17 cellular contexts compared by ENCODE assay signal in genomic region chr3:10285307-10285706, GRCh38. TPM values are rescaled to one million over a fixed set of nuclear protein-coding genes. Genes with fewer than 3 reads are reported as not detected.
DNase-seq lines count a peak whose midpoint lies in the region; ATAC-seq and TF ChIP-seq lines count a peak whose summit lies in the region.
"Had no signal": no experiment of that assay in that cellular context is flagged by ENCODE, and none has a peak within 500 bp of the region (broad histone marks: within the 10 kb centered on the region; RNA-seq: fewer than 3 reads in every experiment).

No MANE protein-coding gene starts in this region.

- no peaks in the 10 kb centered on the region for H3K9me3 ChIP-seq in CD8-positive, alpha-beta T cell (ENCODE audit: low read length)
- no peaks in the 10 kb centered on the region for H3K9me3 ChIP-seq in Peyer's patch
- H3K9me3 ChIP-seq: esophagus squamous epithelium, SJCRH30, spleen had no signal

- peak overlapping the region; percentile 51 for H3K27ac Mint-ChIP-seq in activated CD8-positive, alpha-beta T cell treated with anti-CD3 and anti-CD28 coated beads for 36 hours
- no peak overlapping the region for H3K27ac Mint-ChIP-seq in activated CD8-positive, alpha-beta T cell treated with anti-CD3 and anti-CD28 coated beads, Interleukin-2, amount 10 ng/mL, durations not matched to agents 7 days and 5 days
- H3K27ac Mint-ChIP-seq in CD8-positive, alpha-beta T cell: peak overlapping the region; percentile 56
- peak overlapping the region; percentile 28 to 94 (median 87) for H3K27ac Mint-ChIP-seq in brain
- H3K27ac Mint-ChIP-seq in natural killer cell treated with Interleukin-12 subunit alpha and Interleukin-12 subunit beta and Interleukin-15 and Interleukin-18, amount 100 ng/mL, for 72 hours: peak overlapping the region; percentile 71 to 81

- H3K36me3 Mint-ChIP-seq in activated CD8-positive, alpha-beta T cell treated with anti-CD3 and anti-CD28 coated beads for 36 hours (ENCODE audit: low read depth): peaks cover 41% of the 10 kb centered on the region
- peaks cover 42% of the 10 kb centered on the region for H3K36me3 Mint-ChIP-seq in activated CD8-positive, alpha-beta T cell treated with anti-CD3 and anti-CD28 coated beads, Interleukin-2, amount 10 ng/mL, durations not matched to agents 7 days and 5 days (ENCODE audit: low read depth)
- H3K36me3 Mint-ChIP-seq in CD8-positive, alpha-beta T cell: peaks cover 57% of the 10 kb centered on the region
- H3K36me3 Mint-ChIP-seq in brain: peaks cover 12% of the 10 kb centered on the region
- peaks cover 11% of the 10 kb centered on the region for H3K36me3 Mint-ChIP-seq in natural killer cell treated with Interleukin-12 subunit alpha and Interleukin-12 subunit beta and Interleukin-15 and Interleukin-18, amount 100 ng/mL, for 72 hours

- intact Hi-C loops in activated CD8-positive, alpha-beta T cell treated with anti-CD3 and anti-CD28 coated beads for 36 hours (cut with micrococcal nuclease): no loop called here
- intact Hi-C loops in CD8-positive, alpha-beta T cell (cut with DNase I, micrococcal nuclease): loop anchor here (5.0 to 10.0 kb wide), 2 partner anchors 303 to 351 kb away; partner anchors contain the start of gene CRELD1 (in 1 of the 2)
- intact Hi-C loops in Right ventricle myocardium inferior (cut with DNase I): no loop called here

- no peak for ATAC-seq in activated CD8-positive, alpha-beta T cell treated with anti-CD3 and anti-CD28 coated beads for 36 hours
- no peak for ATAC-seq in activated CD8-positive, alpha-beta T cell treated with anti-CD3 and anti-CD28 coated beads, Interleukin-2, amount 10 ng/mL, durations not matched to agents 7 days and 5 days
- ATAC-seq in CD8-positive, alpha-beta T cell: no peak
- no peak for ATAC-seq in natural killer cell treated with Interleukin-12 subunit alpha and Interleukin-12 subunit beta and Interleukin-15 and Interleukin-18, amount 100 ng/mL, for 72 hours
- ATAC-seq in Right ventricle myocardium inferior: no peak
- no peak for ATAC-seq in GM21390 (IDR thresholded peaks at IDR 0.05; ENCODE audit: unreplicated experiment)
- ATAC-seq: left cardiac atrium had no signal

- H3K4me1 ChIP-seq in CD8-positive, alpha-beta T cell (ENCODE audit: insufficient read depth, low read length): peaks cover 13% of the 10 kb centered on the region
- no peaks in the 10 kb centered on the region for H3K4me1 ChIP-seq in Peyer's patch
- H3K4me1 ChIP-seq: SJCRH30 had no signal

- TF ChIP-seq CTCF in activated CD8-positive, alpha-beta T cell treated with anti-CD3 and anti-CD28 coated beads for 36 hours (IDR thresholded peaks at IDR 0.05): no peak
- TF ChIP-seq CTCF in CD8-positive, alpha-beta T cell (IDR thresholded peaks at IDR 0.05): no peak
- TF ChIP-seq CTCF in brain (conservative IDR thresholded peaks at IDR 0.05) (no peak), Peyer's patch (IDR thresholded peaks at IDR 0.05) (no peak)

- POLR2A ChIA-PET in activated CD8-positive, alpha-beta T cell treated with anti-CD3 and anti-CD28 coated beads for 36 hours (lab: Charles Lee): interaction anchor here (1.1 to 3.4 kb wide), 4 partner anchors 8 to 118 kb away, joined by 3 to 11 read pairs (median 6); partner anchors contain the start of genes GHRL, SEC13 and TATDN2
- POLR2A ChIA-PET in activated CD8-positive, alpha-beta T cell treated with anti-CD3 and anti-CD28 coated beads, Interleukin-2, amount 10 ng/mL, durations not matched to agents 7 days and 5 days (lab: Charles Lee): interaction anchor here (0.5 to 2.4 kb wide), 3 partner anchors 35 to 507 kb away, joined by 3 to 8 read pairs (median 4); partner anchors contain the start of gene SEC13
- POLR2A ChIA-PET in CD8-positive, alpha-beta T cell (lab: Charles Lee): interaction anchor here (0.7 kb wide), 1 partner anchor 16 kb away, joined by 3 read pairs; no protein-coding TSS in a partner anchor

- H3K9me3 Mint-ChIP-seq in activated CD8-positive, alpha-beta T cell treated with anti-CD3 and anti-CD28 coated beads for 36 hours: no peaks in the 10 kb centered on the region
- no peaks in the 10 kb centered on the region for H3K9me3 Mint-ChIP-seq in activated CD8-positive, alpha-beta T cell treated with anti-CD3 and anti-CD28 coated beads, Interleukin-2, amount 10 ng/mL, durations not matched to agents 7 days and 5 days (ENCODE audit: insufficient read depth)
- no peaks in the 10 kb centered on the region for H3K9me3 Mint-ChIP-seq in CD8-positive, alpha-beta T cell
- H3K9me3 Mint-ChIP-seq in brain: no peaks in the 10 kb centered on the region
- no peaks in the 10 kb centered on the region for H3K9me3 Mint-ChIP-seq in natural killer cell treated with Interleukin-12 subunit alpha and Interleukin-12 subunit beta and Interleukin-15 and Interleukin-18, amount 100 ng/mL, for 72 hours

- H3K4me3 Mint-ChIP-seq in activated CD8-positive, alpha-beta T cell treated with anti-CD3 and anti-CD28 coated beads for 36 hours: no peak overlapping the region
- no peak overlapping the region for H3K4me3 Mint-ChIP-seq in activated CD8-positive, alpha-beta T cell treated with anti-CD3 and anti-CD28 coated beads, Interleukin-2, amount 10 ng/mL, durations not matched to agents 7 days and 5 days
- no peak overlapping the region for H3K4me3 Mint-ChIP-seq in CD8-positive, alpha-beta T cell
- H3K4me3 Mint-ChIP-seq in brain: no peak overlapping the region
- H3K4me3 Mint-ChIP-seq in natural killer cell treated with Interleukin-12 subunit alpha and Interleukin-12 subunit beta and Interleukin-15 and Interleukin-18, amount 100 ng/mL, for 72 hours: no peak overlapping the region

- no peak for TF ChIP-seq POLR2A in Peyer's patch (IDR thresholded peaks at IDR 0.05)

- H3K4me1 Mint-ChIP-seq in activated CD8-positive, alpha-beta T cell treated with anti-CD3 and anti-CD28 coated beads for 36 hours (ENCODE audit: low read depth): peaks cover 42% of the 10 kb centered on the region
- peaks cover 15% of the 10 kb centered on the region for H3K4me1 Mint-ChIP-seq in activated CD8-positive, alpha-beta T cell treated with anti-CD3 and anti-CD28 coated beads, Interleukin-2, amount 10 ng/mL, durations not matched to agents 7 days and 5 days (ENCODE audit: low read depth)
- H3K4me1 Mint-ChIP-seq in CD8-positive, alpha-beta T cell (ENCODE audit: low read depth): peaks cover 20% of the 10 kb centered on the region
- peaks cover 34% of the 10 kb centered on the region for H3K4me1 Mint-ChIP-seq in brain
- peaks cover 15 to 31% of the 10 kb centered on the region in 2 donors for H3K4me1 Mint-ChIP-seq in natural killer cell treated with Interleukin-12 subunit alpha and Interleukin-12 subunit beta and Interleukin-15 and Interleukin-18, amount 100 ng/mL, for 72 hours (ENCODE audit: low read depth in 2 of 2)

- H3K27me3 ChIP-seq in CD8-positive, alpha-beta T cell (ENCODE audit: insufficient read depth, low read length): no peaks in the 10 kb centered on the region
- H3K27me3 ChIP-seq in Peyer's patch: no peaks in the 10 kb centered on the region
- H3K27me3 ChIP-seq: esophagus squamous epithelium, SJCRH30, spleen had no signal

- no peak overlapping the region for H3K4me3 ChIP-seq in CD8-positive, alpha-beta T cell (ENCODE audit: low read depth, low read length)
- no peak overlapping the region for H3K4me3 ChIP-seq in Peyer's patch
- H3K4me3 ChIP-seq: esophagus squamous epithelium, SJCRH30, spleen had no signal

- DNase-seq in activated CD8-positive, alpha-beta T cell treated with anti-CD3 and anti-CD28 coated beads for 36 hours: no peak
- no peak for DNase-seq in activated CD8-positive, alpha-beta T cell treated with anti-CD3 and anti-CD28 coated beads, Interleukin-2, amount 10 ng/mL, durations not matched to agents 7 days and 5 days
- DNase-seq in CD8-positive, alpha-beta T cell: no peak
- no peak for DNase-seq in natural killer cell treated with Interleukin-12 subunit alpha and Interleukin-12 subunit beta and Interleukin-15 and Interleukin-18, amount 100 ng/mL, for 72 hours (ENCODE audit: low spot score)
- DNase-seq in Right ventricle myocardium inferior (ENCODE audit: missing footprints) (no peak), Peyer's patch (no peak)
- DNase-seq: dermis blood vessel endothelial cell, esophagus squamous epithelium, HCEC 1CT, left cardiac atrium, NCI-H1417 treated with DMSO at 0.1 percent for 48 hours, NCI-H526 treated with DMSO at 0.1 percent for 48 hours, SJCRH30, spleen had no signal

- no peaks in the 10 kb centered on the region for H3K27me3 Mint-ChIP-seq in activated CD8-positive, alpha-beta T cell treated with anti-CD3 and anti-CD28 coated beads for 36 hours
- H3K27me3 Mint-ChIP-seq in activated CD8-positive, alpha-beta T cell treated with anti-CD3 and anti-CD28 coated beads, Interleukin-2, amount 10 ng/mL, durations not matched to agents 7 days and 5 days (ENCODE audit: low read depth): no peaks in the 10 kb centered on the region
- H3K27me3 Mint-ChIP-seq in CD8-positive, alpha-beta T cell (ENCODE audit: low read depth): no peaks in the 10 kb centered on the region
- H3K27me3 Mint-ChIP-seq in brain: no peaks in the 10 kb centered on the region
- no peaks in the 10 kb centered on the region for H3K27me3 Mint-ChIP-seq in natural killer cell treated with Interleukin-12 subunit alpha and Interleukin-12 subunit beta and Interleukin-15 and Interleukin-18, amount 100 ng/mL, for 72 hours

- CTCF ChIA-PET in activated CD8-positive, alpha-beta T cell treated with anti-CD3 and anti-CD28 coated beads for 36 hours (lab: Charles Lee): interaction anchor here (1.6 to 4.1 kb wide), 2 partner anchors 19 to 22 kb away, joined by 4 to 17 read pairs; no protein-coding TSS in a partner anchor
- CTCF ChIA-PET in activated CD8-positive, alpha-beta T cell treated with anti-CD3 and anti-CD28 coated beads, Interleukin-2, amount 10 ng/mL, durations not matched to agents 7 days and 5 days (lab: Charles Lee): interaction anchor here (0.6 to 6.9 kb wide), 6 partner anchors 14 to 352 kb away, joined by 4 to 53 read pairs (median 4); no protein-coding TSS in a partner anchor
- CTCF ChIA-PET in CD8-positive, alpha-beta T cell (lab: Charles Lee): interaction anchor here (0.6 kb wide), 1 partner anchor 13 kb away, joined by 3 read pairs; no protein-coding TSS in a partner anchor

- H3K27ac ChIP-seq in CD8-positive, alpha-beta T cell (ENCODE audit: low read depth, low read length): no peak overlapping the region
- no peak overlapping the region for H3K27ac ChIP-seq in Peyer's patch
- H3K27ac ChIP-seq: SJCRH30 had no signal

- peaks cover 17% of the 10 kb centered on the region for H3K36me3 ChIP-seq in CD8-positive, alpha-beta T cell (ENCODE audit: insufficient read depth, low read length)
- peaks cover 0 to 41% (median 0%) of the 10 kb centered on the region in 3 donors for H3K36me3 ChIP-seq in Peyer's patch

RNA-seq across cellular contexts. Expression of gene GHRL, which starts 7.4 kb away (rescaled TPM):
- under 1 TPM in 1 of 2 experiments, not detected in 1; 0.22 TPM for total RNA-seq in activated CD8-positive, alpha-beta T cell treated with anti-CD3 and anti-CD28 coated beads for 36 hours
- total RNA-seq in activated CD8-positive, alpha-beta T cell treated with anti-CD3 and anti-CD28 coated beads, Interleukin-2, amount 10 ng/mL, durations not matched to agents 7 days and 5 days: under 1 TPM; 0.21 to 0.63 TPM
- under 1 TPM in 1 of 2 experiments, not detected in 1; 0.92 TPM for total RNA-seq in CD8-positive, alpha-beta T cell
- polyA plus RNA-seq in brain (ENCODE audit: insufficient read depth, low read depth, low replicate concordance): 1.9 TPM
- total RNA-seq in natural killer cell treated with Interleukin-12 subunit alpha and Interleukin-12 subunit beta and Interleukin-15 and Interleukin-18, amount 100 ng/mL, for 72 hours: under 1 TPM; 0.69 to 0.78 TPM
- total RNA-seq in Right ventricle myocardium inferior (0.30 TPM), Peyer's patch (1 to 10 TPM in 2 of 4 donors, not detected in 2; 1.6 to 2.9 TPM)
- total RNA-seq: bronchial epithelial cell, SJCRH30 had no signal

RNA-seq across cellular contexts. Expression of gene SEC13, which starts 35.6 kb away (rescaled TPM):
- 10 to 100 TPM; 89.7 to 89.8 TPM for total RNA-seq in activated CD8-positive, alpha-beta T cell treated with anti-CD3 and anti-CD28 coated beads for 36 hours
- total RNA-seq in activated CD8-positive, alpha-beta T cell treated with anti-CD3 and anti-CD28 coated beads, Interleukin-2, amount 10 ng/mL, durations not matched to agents 7 days and 5 days: 10 to 100 TPM; 93.2 to 95.0 TPM
- total RNA-seq in CD8-positive, alpha-beta T cell: 10 to 100 TPM; 92.0 to 92.2 TPM
- 107 TPM for polyA plus RNA-seq in brain (ENCODE audit: insufficient read depth, low read depth, low replicate concordance)
- total RNA-seq in natural killer cell treated with Interleukin-12 subunit alpha and Interleukin-12 subunit beta and Interleukin-15 and Interleukin-18, amount 100 ng/mL, for 72 hours: 100 to 1,000 TPM; 125 to 148 TPM
- 52.4 TPM for total RNA-seq in Right ventricle myocardium inferior
- total RNA-seq in Peyer's patch: 100 to 1,000 TPM; 158 to 251 (median 237) TPM

RNA-seq across cellular contexts. Expression of gene TATDN2, which starts 37.0 kb away (rescaled TPM):
- 10 to 100 TPM; 37.1 to 38.5 TPM for total RNA-seq in activated CD8-positive, alpha-beta T cell treated with anti-CD3 and anti-CD28 coated beads for 36 hours
- 10 to 100 TPM; 57.0 to 61.6 TPM for total RNA-seq in activated CD8-positive, alpha-beta T cell treated with anti-CD3 and anti-CD28 coated beads, Interleukin-2, amount 10 ng/mL, durations not matched to agents 7 days and 5 days
- total RNA-seq in CD8-positive, alpha-beta T cell: 10 to 100 TPM; 40.2 to 40.3 TPM
- polyA plus RNA-seq in brain (ENCODE audit: insufficient read depth, low read depth, low replicate concordance): 18.9 TPM
- 10 to 100 TPM; 66.3 to 93.3 TPM for total RNA-seq in natural killer cell treated with Interleukin-12 subunit alpha and Interleukin-12 subunit beta and Interleukin-15 and Interleukin-18, amount 100 ng/mL, for 72 hours
- total RNA-seq in Right ventricle myocardium inferior: 15.1 TPM
- total RNA-seq in Peyer's patch: 10 to 100 TPM; 30.3 to 52.8 (median 36.9) TPM

Comparison
In these comparisons a context has a peak if more than half of its experiments do, and no peak if none do; other contexts are left out.
1. intact Hi-C loops: an anchor here in CD8-positive, alpha-beta T cell (5.0 to 10.0 kb wide); none called in activated CD8-positive, alpha-beta T cell treated with anti-CD3 and anti-CD28 coated beads for 36 hours and Right ventricle myocardium inferior.